ENCODE assay signal across 23 cellular contexts in the genomic region with DNA sequence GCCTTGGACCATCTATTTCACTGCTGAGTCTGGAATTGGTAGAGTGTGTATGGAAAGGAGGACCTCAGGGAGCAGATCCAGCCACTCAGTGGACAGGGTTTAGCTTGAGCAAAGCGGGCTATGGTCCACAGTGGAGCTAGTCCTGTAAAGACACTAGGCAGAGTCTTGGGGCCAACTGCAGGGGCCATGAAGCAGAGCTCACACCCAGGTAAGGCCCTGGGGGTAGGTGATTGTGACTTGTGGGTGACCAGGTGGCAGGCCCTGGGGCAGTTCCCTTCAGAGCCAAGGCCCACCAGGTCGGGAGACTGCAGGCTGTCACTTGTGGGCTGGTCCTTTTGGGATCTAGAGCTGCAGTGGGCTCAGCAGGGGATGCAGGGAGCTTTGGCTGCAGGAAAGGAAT.
DNase-seq lines count a peak whose midpoint lies in the region; ATAC-seq, FAIRE-seq and TF ChIP-seq lines count a peak whose summit lies in the region.
"Had no signal": no experiment of that assay in that cellular context is flagged by ENCODE, and none has a peak within 500 bp of the region (broad histone marks: within the 10 kb centered on the region; RNA-seq: fewer than 3 reads in every experiment).

No MANE protein-coding gene starts in this region.

- no peaks in the 10 kb centered on the region for H3K27me3 ChIP-seq in H1 (replicated peaks in 1 of 4; ENCODE audit: control insufficient read depth in 3 of 4, extremely low read depth in 1 of 4, insufficient read depth in 3 of 4, low read length in 3 of 4)
- peaks cover 0 to 12% (median 0%) of the 10 kb centered on the region in 3 experiments for H3K27me3 ChIP-seq in neuronal stem cell (ENCODE audit: control insufficient read depth in 3 of 3, insufficient read depth in 3 of 3, low read depth in 1 of 3, low read length in 3 of 3)
- H3K27me3 ChIP-seq: BLaER1 had no signal

- H3K27ac ChIP-seq in H1 (ENCODE audit: low read depth, low read length): no peak overlapping the region
- H3K27ac ChIP-seq in neuronal stem cell (replicated peaks; ENCODE audit: low read length): no peak overlapping the region
- H3K27ac ChIP-seq: 22Rv1, BLaER1 had no signal

- H4K8ac ChIP-seq in H1 (ENCODE audit: extremely low read depth, insufficient read depth, low read length): 0 out of 2 replicates have a peak overlapping the region, but pooled peaks have one; percentile 38
- H4K8ac ChIP-seq in neuronal stem cell (ENCODE audit: low read depth, low read length): no peak overlapping the region

- TF ChIP-seq EP300 in H1 (IDR thresholded peaks at IDR 0.05; ENCODE audit: borderline replicate concordance in 1 of 2, low read depth in 2 of 2, low read length in 2 of 2): no peak

- H4K5ac ChIP-seq in H1 (ENCODE audit: insufficient read length, low read depth, low read length): no peak overlapping the region

- H3K23me2 ChIP-seq in H1 (ENCODE audit: low read depth, low read length): no peaks in the 10 kb centered on the region

- H3K4me2 ChIP-seq in H1 (ENCODE audit: insufficient read depth in 1 of 2, low read depth in 2 of 2, low read length in 2 of 2) (no peak overlapping the region), neuronal stem cell (ENCODE audit: insufficient read depth, low read length, poor library complexity, severe bottlenecking) (no peak overlapping the region)

- H2BK12ac ChIP-seq in H1 (ENCODE audit: low read depth, low read length) (no peak overlapping the region), neuronal stem cell (ENCODE audit: low read length) (no peak overlapping the region)

- H3K14ac ChIP-seq in H1 (ENCODE audit: insufficient read length) (no peak overlapping the region), neuronal stem cell (ENCODE audit: low read length) (no peak overlapping the region)

- CTCF ChIA-PET in activated CD8-positive, alpha-beta memory T cell treated with anti-CD3 and anti-CD28 coated beads, Interleukin-2, amount 10 ng/mL, durations not matched to agents 7 days and 5 days (lab: Charles Lee): no interaction called here
- CTCF ChIA-PET in H1 (lab: Charles Lee; ENCODE audit: partially characterized antibody): interaction anchor here (1.0 to 7.5 kb wide), 9 partner anchors 10 to 109 kb away, joined by 3 to 62 read pairs (median 4); no protein-coding TSS in a partner anchor

- H3K9ac ChIP-seq in H1 (replicated peaks in 1 of 4; ENCODE audit: extremely low read depth in 1 of 4, low read depth in 3 of 4, low read length in 3 of 4) (no peak overlapping the region), neuronal stem cell (ENCODE audit: low read depth, low read length, poor library complexity) (no peak overlapping the region)
- H3K9ac ChIP-seq: BLaER1 had no signal

- H4K20me1 ChIP-seq in H1 (replicated peaks in 1 of 2; ENCODE audit: control insufficient read depth in 1 of 2, insufficient read depth in 2 of 2, low read length in 2 of 2): no peaks in the 10 kb centered on the region
- H4K20me1 ChIP-seq: BLaER1 had no signal

- H2BK5ac ChIP-seq in H1 (ENCODE audit: low read depth, low read length) (no peak overlapping the region), neuronal stem cell (ENCODE audit: low read length) (no peak overlapping the region)

- H3K4ac ChIP-seq in H1 (replicated peaks; ENCODE audit: insufficient read length, low read depth, low read length): peak overlapping the region; percentile 54
- no peak overlapping the region for H3K4ac ChIP-seq in neuronal stem cell (ENCODE audit: low read length)

- H3K4me3 ChIP-seq in H1 (ENCODE audit: extremely low read depth in 1 of 4, insufficient read depth in 2 of 4, low read depth in 3 of 4, low read length in 4 of 4) (no peak overlapping the region), neuronal stem cell (ENCODE audit: low read length in 2 of 2) (no peak overlapping the region)
- H3K4me3 ChIP-seq: BLaER1 had no signal

- H3K27ac Mint-ChIP-seq in activated CD8-positive, alpha-beta memory T cell treated with anti-CD3 and anti-CD28 coated beads, Interleukin-2, amount 10 ng/mL, durations not matched to agents 7 days and 5 days: no peak overlapping the region
- H3K27ac Mint-ChIP-seq: B cell; CD14-positive monocyte; CD4-positive, alpha-beta T cell had no signal

- H2AFZ ChIP-seq in H1 (ENCODE audit: low read length) (no peak overlapping the region), neuronal stem cell (ENCODE audit: low read length) (no peak overlapping the region)

- H3K23ac ChIP-seq in H1 (ENCODE audit: insufficient read length) (no peak overlapping the region), neuronal stem cell (ENCODE audit: low read depth, low read length, poor library complexity) (no peak overlapping the region)

- TF ChIP-seq RAD21 in H1 (IDR thresholded peaks at IDR 0.05 in 1 of 2, conservative IDR thresholded peaks at IDR 0.05 in 1 of 2; ENCODE audit: low read depth in 2 of 2, low read length in 2 of 2): no peak

- no peaks in the 10 kb centered on the region for H3K36me3 Mint-ChIP-seq in activated CD8-positive, alpha-beta memory T cell treated with anti-CD3 and anti-CD28 coated beads, Interleukin-2, amount 10 ng/mL, durations not matched to agents 7 days and 5 days
- H3K36me3 Mint-ChIP-seq: CD14-positive monocyte; CD8-positive, alpha-beta memory T cell had no signal

- no peak overlapping the region for H2BK120ac ChIP-seq in H1 (replicated peaks; ENCODE audit: low read depth, low read length)
- no peak overlapping the region for H2BK120ac ChIP-seq in neuronal stem cell (ENCODE audit: low read depth, low read length)

- POLR2A ChIA-PET in H1 (lab: Charles Lee; ENCODE audit: partially characterized antibody): no interaction called here

- H3K4me1 ChIP-seq in H1 (replicated peaks in 1 of 4; ENCODE audit: control insufficient read depth in 3 of 4, insufficient read depth in 4 of 4, low read length in 3 of 4) (no peaks in the 10 kb centered on the region), neuronal stem cell (ENCODE audit: control insufficient read depth in 2 of 2, insufficient read depth in 1 of 2, low read depth in 1 of 2, low read length in 2 of 2) (peaks cover 0 to 3% of the 10 kb centered on the region in 2 donors)

- peaks cover 33% of the 10 kb centered on the region for H3K27me3 Mint-ChIP-seq in activated CD8-positive, alpha-beta memory T cell treated with anti-CD3 and anti-CD28 coated beads, Interleukin-2, amount 10 ng/mL, durations not matched to agents 7 days and 5 days

- peak; percentile 22 for DNase-seq in activated CD8-positive, alpha-beta memory T cell treated with anti-CD3 and anti-CD28 coated beads, Interleukin-2, amount 10 ng/mL, durations not matched to agents 7 days and 5 days
- DNase-seq in activated CD8-positive, alpha-beta memory T cell treated with anti-CD3 and anti-CD28 coated beads for 24 hours: no peak
- no peak for DNase-seq in H1 (ENCODE audit: low read depth in 1 of 2, low spot score in 2 of 2)
- DNase-seq in neuronal stem cell (ENCODE audit: low spot score): no peak
- DNase-seq: CD4-positive, alpha-beta T cell; CD8-positive, alpha-beta memory T cell; DMS 273 treated with DMSO at 0.1 percent for 48 hours; DMS79; EL; GF-D8; GOT3; H7 had no signal

- no peak for ATAC-seq in activated CD8-positive, alpha-beta memory T cell treated with anti-CD3 and anti-CD28 coated beads, Interleukin-2, amount 10 ng/mL, durations not matched to agents 7 days and 5 days
- ATAC-seq in HG03135 (IDR thresholded peaks at IDR 0.05; ENCODE audit: unreplicated experiment) (no peak), GM21390 (IDR thresholded peaks at IDR 0.05; ENCODE audit: unreplicated experiment) (no peak)
- ATAC-seq: HCT116 had no signal

- H3K56ac ChIP-seq in H1 (replicated peaks; ENCODE audit: insufficient read length, low read depth, low read length): no peak overlapping the region

- H3K36me3 ChIP-seq in H1 (ENCODE audit: control insufficient read depth in 2 of 4, insufficient read depth in 4 of 4, low read length in 3 of 4) (no peaks in the 10 kb centered on the region), neuronal stem cell (replicated peaks in 1 of 2; ENCODE audit: control insufficient read depth in 2 of 2, insufficient read depth in 2 of 2, low read length in 2 of 2) (no peaks in the 10 kb centered on the region)
- H3K36me3 ChIP-seq: BLaER1 had no signal

- H2AK5ac ChIP-seq in H1 (ENCODE audit: low read depth, low read length) (no peak overlapping the region), neuronal stem cell (ENCODE audit: low read depth, low read length) (no peak overlapping the region)

- H3K9me3 Mint-ChIP-seq in activated CD8-positive, alpha-beta memory T cell treated with anti-CD3 and anti-CD28 coated beads, Interleukin-2, amount 10 ng/mL, durations not matched to agents 7 days and 5 days (ENCODE audit: low read depth): no peaks in the 10 kb centered on the region
- H3K9me3 Mint-ChIP-seq: CD4-positive, alpha-beta T cell had no signal

- H2BK15ac ChIP-seq in H1 (ENCODE audit: low read length): no peak overlapping the region
- no peak overlapping the region for H2BK15ac ChIP-seq in neuronal stem cell (ENCODE audit: low read length)

- no peak for FAIRE-seq in H1 (lab: Jason Lieb, UNC)
- FAIRE-seq: A204.1, D721Med, GM12891, GM18507 had no signal

- WGBS in H1 (ENCODE audit: extremely low coverage in 1 of 2, insufficient coverage in 1 of 2, insufficient read length in 1 of 2, insufficient replicate concordance in 2 of 2, low coverage in 1 of 2, low lambda C conversion rate in 2 of 2, missing lambda C conversion rate in 1 of 2), 2 experiments: 81% methylated on average over 2 of the region's 2 CpGs; no CpG with 5 or more reads in 1 of the 2 experiments
- no CpG with 5 or more reads among the region's 2 CpGs for WGBS in neuronal stem cell (ENCODE audit: extremely low coverage in 2 of 2, insufficient read length in 2 of 2, insufficient replicate concordance in 1 of 2), 2 donors

- H3K79me2 ChIP-seq in H1 (ENCODE audit: control insufficient read depth in 1 of 2, insufficient read depth in 2 of 2, low read length in 2 of 2): no peaks in the 10 kb centered on the region

- no peak overlapping the region for H3K4me3 Mint-ChIP-seq in activated CD8-positive, alpha-beta memory T cell treated with anti-CD3 and anti-CD28 coated beads, Interleukin-2, amount 10 ng/mL, durations not matched to agents 7 days and 5 days
- H3K4me3 Mint-ChIP-seq: B cell; CD14-positive monocyte; CD4-positive, alpha-beta T cell; CD8-positive, alpha-beta memory T cell had no signal

- no peaks in the 10 kb centered on the region for H3K4me1 Mint-ChIP-seq in activated CD8-positive, alpha-beta memory T cell treated with anti-CD3 and anti-CD28 coated beads, Interleukin-2, amount 10 ng/mL, durations not matched to agents 7 days and 5 days
- H3K4me1 Mint-ChIP-seq: CD8-positive, alpha-beta memory T cell had no signal

- TF ChIP-seq CTCF in H1 (IDR thresholded peaks at IDR 0.05; ENCODE audit: control extremely low read depth in 1 of 3, insufficient read depth in 1 of 3, low read depth in 1 of 3, low read length in 3 of 3): no peak

- H3K9me3 ChIP-seq in H1 (ENCODE audit: insufficient read depth in 2 of 2, low read depth in 1 of 2, low read length in 1 of 2) (no peaks in the 10 kb centered on the region), neuronal stem cell (replicated peaks in 1 of 2; ENCODE audit: control insufficient read depth in 2 of 2, insufficient read depth in 1 of 2, low read depth in 1 of 2, low read length in 2 of 2) (no peaks in the 10 kb centered on the region)

- no peak overlapping the region for H3K18ac ChIP-seq in H1 (ENCODE audit: extremely low read depth, low read length)
- H3K18ac ChIP-seq in neuronal stem cell (ENCODE audit: low read length): peak overlapping the region; percentile 77

- H4K91ac ChIP-seq in H1 (replicated peaks; ENCODE audit: insufficient read length, low read length) (no peak overlapping the region), neuronal stem cell (ENCODE audit: low read depth, low read length, poor library complexity) (no peak overlapping the region)

- H3K79me1 ChIP-seq in H1 (ENCODE audit: low read depth, low read length): no peaks in the 10 kb centered on the region
- H3K79me1 ChIP-seq in neuronal stem cell (ENCODE audit: low read depth, low read length): no peaks in the 10 kb centered on the region

- TF ChIP-seq POLR2A in H1 (IDR thresholded peaks at IDR 0.05; ENCODE audit: control extremely low read depth in 1 of 2, low read depth in 2 of 2, low read length in 2 of 2): no peak

- no peak overlapping the region for H2BK20ac ChIP-seq in H1 (ENCODE audit: low read length)
